Comparison of ENCODE assay signal across 17 cellular contexts in genomic region chr22:23066200-23067022, GRCh38. TPM values are rescaled to one million over a fixed set of nuclear protein-coding genes. Genes with fewer than 3 reads are reported as not detected.
DNase-seq lines count a peak whose midpoint lies in the region; ATAC-seq and TF ChIP-seq lines count a peak whose summit lies in the region.
"Had no signal": no experiment of that assay in that cellular context is flagged by ENCODE, and none has a peak within 500 bp of the region (broad histone marks: within the 10 kb centered on the region; RNA-seq: fewer than 3 reads in every experiment).

No MANE protein-coding gene starts in this region.

- H3K79me2 ChIP-seq in osteoblast (ENCODE audit: insufficient read depth, low read length): no peaks in the 10 kb centered on the region

- peaks cover 10 to 15% of the 10 kb centered on the region in 2 donors for H3K4me1 Mint-ChIP-seq in natural killer cell
- H3K4me1 Mint-ChIP-seq in natural killer cell treated with Interleukin-12 subunit alpha and Interleukin-12 subunit beta and Interleukin-15 and Interleukin-18, amount 100 ng/mL, for 72 hours (ENCODE audit: low read depth in 2 of 2): peaks cover 5 to 8% of the 10 kb centered on the region in 2 donors

- no peak overlapping the region for H3K27ac Mint-ChIP-seq in natural killer cell
- H3K27ac Mint-ChIP-seq in natural killer cell treated with Interleukin-12 subunit alpha and Interleukin-12 subunit beta and Interleukin-15 and Interleukin-18, amount 100 ng/mL, for 72 hours: no peak overlapping the region

- no peaks in the 10 kb centered on the region for H3K36me3 Mint-ChIP-seq in natural killer cell
- no peaks in the 10 kb centered on the region for H3K36me3 Mint-ChIP-seq in natural killer cell treated with Interleukin-12 subunit alpha and Interleukin-12 subunit beta and Interleukin-15 and Interleukin-18, amount 100 ng/mL, for 72 hours
- H3K36me3 Mint-ChIP-seq: naive thymus-derived CD8-positive, alpha-beta T cell had no signal

- no peak overlapping the region for H3K4me2 ChIP-seq in osteoblast (ENCODE audit: insufficient read depth, low read length)

- H4K20me1 ChIP-seq in osteoblast (ENCODE audit: insufficient read depth, low read length): no peaks in the 10 kb centered on the region

- in situ Hi-C loops in brain microvascular endothelial cell (cut with HindIII; ENCODE audit: low pct_ligation_motif_present, low sequenced_read_pairs): no loop called here

- DNase-seq in natural killer cell: peak; percentile 10
- DNase-seq in natural killer cell treated with Interleukin-12 subunit alpha and Interleukin-12 subunit beta and Interleukin-15 and Interleukin-18, amount 100 ng/mL, for 72 hours (ENCODE audit: low spot score): no peak
- DNase-seq in dorsolateral prefrontal cortex: peak in 9 of 10 donors; percentile 3 to 34 (median 18)
- peak; percentile 32 for DNase-seq in osteoblast (ENCODE audit: insufficient read length, low spot score, missing footprints)
- DNase-seq in aorta: peak; percentile 26 to 60
- no peak for DNase-seq in brain microvascular endothelial cell
- no peak for DNase-seq in LoVo (ENCODE audit: low spot score)
- DNase-seq: DMS53; MM.1S; NCI-H1930; NCI-H526 treated with DMSO at 0.1 percent for 48 hours; stimulated activated CD4-positive, alpha-beta T cell treated with anti-CD3 and anti-CD28 coated beads, Interleukin-4, amount 100 ng/mL, for 1 hour had no signal

- TF ChIP-seq CTCF in natural killer cell (IDR thresholded peaks at IDR 0.05) (no peak), dorsolateral prefrontal cortex (IDR thresholded peaks at IDR 0.05 in 54 of 56, conservative IDR thresholded peaks at IDR 0.05 in 2 of 56; ENCODE audit: low read depth in 1 of 56, partially characterized antibody in 56 of 56) (no peak), osteoblast (IDR thresholded peaks at IDR 0.05; ENCODE audit: extremely low read depth, low read depth, low read length) (no peak), brain microvascular endothelial cell (IDR thresholded peaks at IDR 0.05; ENCODE audit: low read depth, low read length, missing control alignments) (no peak)

- H3K4me3 ChIP-seq in dorsolateral prefrontal cortex: no peak overlapping the region
- H3K4me3 ChIP-seq in osteoblast (ENCODE audit: insufficient read depth, low read length): no peak overlapping the region
- no peak overlapping the region for H3K4me3 ChIP-seq in aorta (ENCODE audit: low read length in 2 of 2)
- no peak overlapping the region for H3K4me3 ChIP-seq in brain microvascular endothelial cell (ENCODE audit: low read depth, low read length)
- H3K4me3 ChIP-seq: lung, right lobe of liver had no signal

- no peaks in the 10 kb centered on the region for H3K9me3 Mint-ChIP-seq in natural killer cell
- H3K9me3 Mint-ChIP-seq in natural killer cell treated with Interleukin-12 subunit alpha and Interleukin-12 subunit beta and Interleukin-15 and Interleukin-18, amount 100 ng/mL, for 72 hours: no peaks in the 10 kb centered on the region
- H3K9me3 Mint-ChIP-seq: naive thymus-derived CD8-positive, alpha-beta T cell had no signal

- H3K4me1 ChIP-seq in osteoblast (ENCODE audit: insufficient read depth, low read length): peaks cover 5% of the 10 kb centered on the region
- no peaks in the 10 kb centered on the region for H3K4me1 ChIP-seq in aorta (ENCODE audit: control insufficient read depth in 1 of 2, insufficient read depth in 2 of 2, low read length in 2 of 2)

- ATAC-seq in natural killer cell (no peak), aorta (ENCODE audit: low FRiP score) (no peak), HG02623 (IDR thresholded peaks at IDR 0.05; ENCODE audit: unreplicated experiment) (no peak)
- ATAC-seq in natural killer cell treated with Interleukin-12 subunit alpha and Interleukin-12 subunit beta and Interleukin-15 and Interleukin-18, amount 100 ng/mL, for 72 hours: no peak
- ATAC-seq: naive thymus-derived CD8-positive, alpha-beta T cell; right lobe of liver had no signal

- H3K27ac ChIP-seq in dorsolateral prefrontal cortex: peak overlapping the region in 5 of 59 donors; percentile 1 to 29 (median 22)
- H3K27ac ChIP-seq in osteoblast (ENCODE audit: low read depth, low read length): no peak overlapping the region
- H3K27ac ChIP-seq in aorta (ENCODE audit: low read depth in 1 of 2, low read length in 2 of 2): no peak overlapping the region
- no peak overlapping the region for H3K27ac ChIP-seq in brain microvascular endothelial cell
- H3K27ac ChIP-seq: right lobe of liver had no signal

- H3K9me3 ChIP-seq in osteoblast (ENCODE audit: low read depth, low read length) (no peaks in the 10 kb centered on the region), aorta (ENCODE audit: control insufficient read depth, low read length) (no peaks in the 10 kb centered on the region)
- H3K9me3 ChIP-seq: right lobe of liver had no signal

- H3K36me3 ChIP-seq in osteoblast (ENCODE audit: insufficient read depth, low read length) (no peaks in the 10 kb centered on the region), aorta (ENCODE audit: control insufficient read depth in 1 of 2, insufficient read depth in 2 of 2, low read length in 1 of 2) (no peaks in the 10 kb centered on the region), brain microvascular endothelial cell (replicated peaks) (no peaks in the 10 kb centered on the region)
- H3K36me3 ChIP-seq: right lobe of liver had no signal

- H3K27me3 Mint-ChIP-seq in natural killer cell (ENCODE audit: low read depth in 2 of 2): peaks cover 0 to 5% of the 10 kb centered on the region in 2 donors
- H3K27me3 Mint-ChIP-seq in natural killer cell treated with Interleukin-12 subunit alpha and Interleukin-12 subunit beta and Interleukin-15 and Interleukin-18, amount 100 ng/mL, for 72 hours: peaks cover 0 to 1% of the 10 kb centered on the region in 2 donors
- H3K27me3 Mint-ChIP-seq: B cell; naive thymus-derived CD8-positive, alpha-beta T cell had no signal

- intact Hi-C loops in natural killer cell (cut with micrococcal nuclease): no loop called here
- intact Hi-C loops in dorsolateral prefrontal cortex (cut with DNase I): loop anchor here in 1 of 2 donors (5.0 kb wide), 1 partner anchor 216 kb away; no protein-coding TSS in a partner anchor
- intact Hi-C loops in aorta (cut with DNase I): no loop called here

- H3K4me3 Mint-ChIP-seq in natural killer cell: no peak overlapping the region
- no peak overlapping the region for H3K4me3 Mint-ChIP-seq in natural killer cell treated with Interleukin-12 subunit alpha and Interleukin-12 subunit beta and Interleukin-15 and Interleukin-18, amount 100 ng/mL, for 72 hours
- H3K4me3 Mint-ChIP-seq: B cell had no signal

- 78 to 84% methylated on average over 15 of the region's 15 CpGs for WGBS in aorta, 2 donors

- H3K27me3 ChIP-seq in dorsolateral prefrontal cortex: no peaks in the 10 kb centered on the region
- H3K27me3 ChIP-seq in osteoblast (ENCODE audit: insufficient read depth, low read length): no peaks in the 10 kb centered on the region
- H3K27me3 ChIP-seq in aorta (ENCODE audit: control insufficient read depth in 1 of 2, insufficient read depth in 2 of 2, low read length in 1 of 2): no peaks in the 10 kb centered on the region
- H3K27me3 ChIP-seq in brain microvascular endothelial cell (replicated peaks): peaks cover 50% of the 10 kb centered on the region
- H3K27me3 ChIP-seq: right lobe of liver had no signal

- no peak overlapping the region for H2AFZ ChIP-seq in osteoblast (ENCODE audit: low read length)

RNA-seq across cellular contexts. Expression of gene GNAZ, which starts 3.9 kb away (rescaled TPM):
- 1 to 10 TPM; 4.5 to 7.5 (median 5.6) TPM for total RNA-seq in natural killer cell
- 1 to 10 TPM in 1 of 2 donors, under 1 TPM in 1; 0.98 to 2.6 TPM for total RNA-seq in natural killer cell treated with Interleukin-12 subunit alpha and Interleukin-12 subunit beta and Interleukin-15 and Interleukin-18, amount 100 ng/mL, for 72 hours
- total RNA-seq in dorsolateral prefrontal cortex: 100 to 1,000 TPM in 10 of 120 experiments, 10 to 100 TPM in 110; 66.2 to 113 (median 85.3) TPM
- 0.29 and 0.72 TPM in 2 replicates for total RNA-seq in osteoblast
- 1 to 10 TPM; 5.8 to 6.1 TPM for total RNA-seq in aorta
- polyA plus RNA-seq in aorta: 1 to 10 TPM in 1 of 2 donors, under 1 TPM in 1; 0.84 to 1.4 TPM

Comparison
In these comparisons a context has a peak if more than half of its experiments do, and no peak if none do; other contexts are left out.
1. DNase-seq: peak in natural killer cell (single experiment), dorsolateral prefrontal cortex (9 of 10), osteoblast (single experiment) and aorta (2 of 2); none in natural killer cell treated with Interleukin-12 subunit alpha and Interleukin-12 subunit beta and Interleukin-15 and Interleukin-18, amount 100 ng/mL, for 72 hours (single experiment), brain microvascular endothelial cell (single experiment) and LoVo (single experiment).
2. RNA of gene GNAZ, which starts 3.9 kb away (total RNA-seq): 66.2 to 113 TPM in dorsolateral prefrontal cortex; 5.8 to 6.1 TPM in aorta, 4.5 to 7.5 TPM in natural killer cell, 0.98 to 2.6 TPM in natural killer cell treated with Interleukin-12 subunit alpha and Interleukin-12 subunit beta and Interleukin-15 and Interleukin-18, amount 100 ng/mL, for 72 hours and 0.29 to 0.72 TPM in osteoblast; every median in the first group is over 4 times any median in the second.